ENCODE assay signal across 8 cellular contexts in genomic region chr19:44212250-44212864, GRCh38. TPM values are rescaled to one million over a fixed set of nuclear protein-coding genes. Genes with fewer than 3 reads are reported as not detected.
DNase-seq lines count a peak whose midpoint lies in the region; FAIRE-seq and TF ChIP-seq lines count a peak whose summit lies in the region.

Gene ZNF227 (plus strand): TSS chr19:44212532. CDS start chr19:44217793, 5,261 bp downstream.

- H3K9ac ChIP-seq in SU-DHL-6 (ENCODE audit: low read length), result peak within 1 kb of the TSS; percentile 65

- no peaks in the 10 kb centered on the region for H3K27me3 ChIP-seq in SU-DHL-6 (ENCODE audit: low read length)

- peak; percentile 95 for FAIRE-seq in H54 (lab: Jason Lieb, UNC)

- H2AFZ ChIP-seq in SU-DHL-6 (ENCODE audit: low read depth, low read length, severe bottlenecking), result peak within 1 kb of the TSS; percentile 98

- peak within 1 kb of the TSS; percentile 93 for H3K27ac Mint-ChIP-seq in activated naive CD8-positive, alpha-beta T cell treated with anti-CD3 and anti-CD28 coated beads for 36 hours

- H3K4me3 ChIP-seq in NB4 (ENCODE audit: low read depth, low read length) (peak within 1 kb of the TSS; percentile 91), SU-DHL-6 (ENCODE audit: insufficient read depth, low read length, poor library complexity, severe bottlenecking) (peak within 1 kb of the TSS; percentile 82)

- no peaks in the 10 kb centered on the region for H3K9me2 ChIP-seq in SU-DHL-6 (replicated peaks; ENCODE audit: insufficient read depth, low read length)

- peaks cover 42% of the 10 kb centered on the region for H3K36me3 Mint-ChIP-seq in activated naive CD8-positive, alpha-beta T cell treated with anti-CD3 and anti-CD28 coated beads for 36 hours

- DNase-seq in EL (peak; percentile 97), H54 (ENCODE audit: insufficient read length, low spot score) (peak; percentile 87), NB4 (ENCODE audit: low read depth) (peak; percentile 82), glomerular endothelial cell (ENCODE audit: extremely low read depth, low read depth, low spot score) (peak; percentile 85), nucleus accumbens (lab: John Stamatoyannopoulos, UW) (peak; percentile 24 to 94 (median 82)), superior temporal gyrus (ENCODE audit: extremely low spot score) (peak; percentile 92)
- peak; percentile 83 for DNase-seq in activated naive CD8-positive, alpha-beta T cell treated with anti-CD3 and anti-CD28 coated beads for 36 hours

- TF ChIP-seq POLR2A in H54 (IDR thresholded peaks at IDR 0.05; ENCODE audit: low read depth, low read length) (peak; percentile 54), NB4 (IDR thresholded peaks at IDR 0.05; ENCODE audit: extremely low read depth, insufficient read length) (peak; percentile 44)

- peaks cover 7% of the 10 kb centered on the region for H3K9me3 Mint-ChIP-seq in activated naive CD8-positive, alpha-beta T cell treated with anti-CD3 and anti-CD28 coated beads for 36 hours

- no peaks in the 10 kb centered on the region for H4K20me1 ChIP-seq in SU-DHL-6 (ENCODE audit: low read depth, low read length)

- H3K36me3 ChIP-seq in SU-DHL-6 (ENCODE audit: low read length), result peaks cover 7% of the 10 kb centered on the region

- H3K9me3 ChIP-seq in SU-DHL-6 (ENCODE audit: insufficient read depth, low read length), result no peaks in the 10 kb centered on the region

- no peaks in the 10 kb centered on the region for H3K27me3 Mint-ChIP-seq in activated naive CD8-positive, alpha-beta T cell treated with anti-CD3 and anti-CD28 coated beads for 36 hours

- H3K4me1 Mint-ChIP-seq in activated naive CD8-positive, alpha-beta T cell treated with anti-CD3 and anti-CD28 coated beads for 36 hours, result peaks cover 12% of the 10 kb centered on the region

- H3F3A ChIP-seq in SU-DHL-6 (ENCODE audit: insufficient read depth), result no peaks in the 10 kb centered on the region

- peaks cover 35% of the 10 kb centered on the region for H3K79me2 ChIP-seq in SU-DHL-6 (ENCODE audit: insufficient read depth, low read length)

- H3K27ac ChIP-seq in SU-DHL-6 (ENCODE audit: low read depth, low read length), result peak within 1 kb of the TSS; percentile 53

- TF ChIP-seq CTCF in NB4 (IDR thresholded peaks at IDR 0.05; ENCODE audit: low read depth, low read length) (no peak), SU-DHL-6 (IDR thresholded peaks at IDR 0.05; ENCODE audit: insufficient read depth, low read length, poor library complexity, severe bottlenecking) (no peak)

- peak within 1 kb of the TSS; percentile 92 for H3K4me3 Mint-ChIP-seq in activated naive CD8-positive, alpha-beta T cell treated with anti-CD3 and anti-CD28 coated beads for 36 hours

- peak within 1 kb of the TSS; percentile 84 for H3K4me2 ChIP-seq in SU-DHL-6 (ENCODE audit: low read depth, low read length, poor library complexity, severe bottlenecking)

RNA-seq across cellular contexts. Expression of gene ZNF227, which starts in this region (rescaled TPM):
- 10 to 100 TPM; 24.2 to 24.5 TPM for total RNA-seq in activated naive CD8-positive, alpha-beta T cell treated with anti-CD3 and anti-CD28 coated beads for 36 hours
- total RNA-seq in glomerular endothelial cell, result 8.5 and 13.5 TPM in 2 replicates

Comparison
In these comparisons a context has a peak if more than half of its experiments do, and no peak if none do; other contexts are left out.
1. Peak in every context shown above with its lines: DNase-seq, H3K4me3 ChIP-seq and H3K27ac ChIP-seq.